ENCODE assay signal across 16 cellular contexts in the genomic region with DNA sequence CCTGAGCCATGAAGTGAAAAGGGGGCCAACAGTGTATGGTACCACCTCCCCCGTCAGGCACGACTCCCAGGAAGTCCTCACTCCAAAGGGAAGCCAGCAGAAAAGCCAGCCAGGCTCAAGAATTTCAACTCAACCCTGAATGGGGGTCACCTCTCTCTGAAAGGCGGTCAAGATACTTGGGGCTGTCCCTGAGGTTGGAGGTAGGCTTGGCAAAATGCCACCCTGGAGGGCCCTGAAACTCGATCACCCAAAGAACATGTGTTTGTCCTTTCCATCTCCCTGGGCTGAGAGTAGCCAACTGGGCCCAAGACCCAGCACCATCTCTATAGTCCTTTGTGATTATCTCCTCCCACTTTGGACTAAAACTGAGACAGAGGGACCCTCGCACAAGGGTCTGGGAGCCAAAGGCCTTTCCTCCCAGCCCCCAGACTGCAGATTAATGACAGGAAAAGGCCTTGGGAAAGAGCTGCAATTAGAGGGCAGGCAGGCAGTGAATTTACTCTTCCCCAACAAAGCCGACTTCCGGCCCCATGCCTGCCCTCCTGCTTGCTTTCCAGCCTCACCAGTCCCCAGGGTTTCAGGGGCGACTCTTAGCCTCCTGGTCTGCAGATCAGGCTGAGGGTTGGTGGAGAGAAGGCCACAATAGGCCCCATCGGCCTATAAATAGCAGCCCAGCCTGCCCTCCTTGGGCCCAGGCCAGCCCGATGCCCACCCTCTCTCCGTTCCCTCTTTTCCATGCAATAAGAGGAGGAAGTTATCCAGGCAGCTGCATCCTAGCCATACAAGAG. TPM values are rescaled to one million over a fixed set of nuclear protein-coding genes. Genes with fewer than 3 reads are reported as not detected.
DNase-seq lines count a peak whose midpoint lies in the region; ATAC-seq lines count a peak whose summit lies in the region.
"Had no signal": no experiment of that assay in that cellular context is flagged by ENCODE, and none has a peak within 500 bp of the region (broad histone marks: within the 10 kb centered on the region; RNA-seq: fewer than 3 reads in every experiment).

No MANE protein-coding gene starts in this region.

- H3K4me1 Mint-ChIP-seq in activated naive CD8-positive, alpha-beta T cell (ENCODE audit: low read depth), result peaks cover 59% of the 10 kb centered on the region

- H3K36me3 Mint-ChIP-seq in activated naive CD8-positive, alpha-beta T cell, result peaks cover 8% of the 10 kb centered on the region

- no peaks in the 10 kb centered on the region for H3K27me3 Mint-ChIP-seq in activated naive CD8-positive, alpha-beta T cell

- peak overlapping the region; percentile 91 for H3K27ac Mint-ChIP-seq in activated naive CD8-positive, alpha-beta T cell

- no peaks in the 10 kb centered on the region for H3K9me3 Mint-ChIP-seq in activated naive CD8-positive, alpha-beta T cell (ENCODE audit: low read depth)

- in situ Hi-C loops in KBM-7 (cut with MboI; ENCODE audit: low pct_unique_long_range_greater_than_20kb, low sequenced_read_pairs), result no loop called here

- DNase-seq in activated CD8-positive, alpha-beta memory T cell treated with anti-CD3 and anti-CD28 coated beads for 24 hours, result peak; percentile 54
- DNase-seq in activated CD8-positive, alpha-beta memory T cell treated with anti-CD3 and anti-CD28 coated beads, Interleukin-2, amount 50 U/mL, for 48 hours, result no peak
- DNase-seq in KBM-7 (peak; percentile 80), sciatic nerve (ENCODE audit: low spot score) (peak; percentile 42), NCI-H510A (lab: John Stamatoyannopoulos, UW) (no peak), EL (no peak)
- DNase-seq: heart left ventricle, NCI-H1105, NCI-H226, upper lobe of left lung had no signal

- ATAC-seq in sciatic nerve (no peak), GM18909 (IDR thresholded peaks at IDR 0.05; ENCODE audit: poor library complexity, unreplicated experiment) (no peak)
- ATAC-seq: HCT116, heart left ventricle had no signal

- intact Hi-C loops in sciatic nerve (cut with DNase I), result no loop called here

- H3K4me3 Mint-ChIP-seq in activated naive CD8-positive, alpha-beta T cell, result peak overlapping the region; percentile 70

RNA-seq across cellular contexts. Expression of a gene that starts 5.6 kb away (rescaled TPM):
- 8.6 TPM for total RNA-seq in sciatic nerve
- total RNA-seq: cardiac muscle cell, HT-29, smooth muscle cell had no signal

RNA-seq across cellular contexts. Expression of a gene that starts 46.6 kb away (rescaled TPM):
- 6.6 TPM for total RNA-seq in sciatic nerve
- total RNA-seq: cardiac muscle cell, HT-29 had no signal

RNA-seq across cellular contexts. Expression of a gene that starts 58.3 kb away (rescaled TPM):
- 30.4 TPM for total RNA-seq in sciatic nerve

Comparison
In these comparisons a context has a peak if more than half of its experiments do, and no peak if none do; other contexts are left out.
1. DNase-seq: peak in activated CD8-positive, alpha-beta memory T cell treated with anti-CD3 and anti-CD28 coated beads for 24 hours (single experiment), KBM-7 (single experiment) and sciatic nerve (single experiment); none in activated CD8-positive, alpha-beta memory T cell treated with anti-CD3 and anti-CD28 coated beads, Interleukin-2, amount 50 U/mL, for 48 hours (single experiment), NCI-H510A (single experiment) and EL (single experiment).